In genomic region chr6:138403801-138404665, GRCh38 we compare ENCODE assay signal across 8 cellular contexts. TPM values are rescaled to one million over a fixed set of nuclear protein-coding genes. Genes with fewer than 3 reads are reported as not detected.
A peak's percentile ranks its signal among the peaks of the same experiment; 100 is the strongest.
DNase-seq lines count a peak whose midpoint lies in the region; ATAC-seq and TF ChIP-seq lines count a peak whose summit lies in the region.

A gene with protein sequence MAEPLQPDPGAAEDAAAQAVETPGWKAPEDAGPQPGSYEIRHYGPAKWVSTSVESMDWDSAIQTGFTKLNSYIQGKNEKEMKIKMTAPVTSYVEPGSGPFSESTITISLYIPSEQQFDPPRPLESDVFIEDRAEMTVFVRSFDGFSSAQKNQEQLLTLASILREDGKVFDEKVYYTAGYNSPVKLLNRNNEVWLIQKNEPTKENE (plus strand): TSS chr6:138404223. CDS start chr6:138404496, 273 bp downstream.

- peaks cover 25% of the 10 kb centered on the region for H3K36me3 Mint-ChIP-seq in activated T-helper 1 cell treated with anti-CD3 and anti-CD28 coated beads, Interleukin-12 subunit alpha, Interleukin-12 subunit beta, Interleukin-2, Interleukin-4 antibody, amounts not matched to agents 30 ng/mL and 10 ng/mL and 1 ng/mL, durations not matched to agents 14 hours and 24 hours and 36 hours (ENCODE audit: low read depth)
- peaks cover 0 to 38% (median 3%) of the 10 kb centered on the region in 3 donors for H3K36me3 Mint-ChIP-seq in naive thymus-derived CD8-positive, alpha-beta T cell
- H3K36me3 Mint-ChIP-seq in stimulated activated naive B cell treated with anti-CD40 and anti-IgM and Interleukin-4, amounts not matched to agents 10 μg/mL and 1 μg/mL and 100 μg/mL, for 72 hours: peaks cover 13 to 22% of the 10 kb centered on the region in 2 donors

- H3K79me2 ChIP-seq in GM23248 (ENCODE audit: insufficient read depth): no peaks in the 10 kb centered on the region
- no peaks in the 10 kb centered on the region for H3K79me2 ChIP-seq in fibroblast of lung (ENCODE audit: control insufficient read depth, insufficient read depth, low read length)

- H3K27me3 Mint-ChIP-seq in activated T-helper 1 cell treated with anti-CD3 and anti-CD28 coated beads, Interleukin-12 subunit alpha, Interleukin-12 subunit beta, Interleukin-2, Interleukin-4 antibody, amounts not matched to agents 30 ng/mL and 10 ng/mL and 1 ng/mL, durations not matched to agents 14 hours and 24 hours and 36 hours (ENCODE audit: insufficient read depth): peaks cover 8% of the 10 kb centered on the region
- peaks cover 0 to 2% (median 0%) of the 10 kb centered on the region in 5 donors for H3K27me3 Mint-ChIP-seq in naive thymus-derived CD8-positive, alpha-beta T cell
- no peaks in the 10 kb centered on the region for H3K27me3 Mint-ChIP-seq in stimulated activated naive B cell treated with anti-CD40 and anti-IgM and Interleukin-4, amounts not matched to agents 10 μg/mL and 1 μg/mL and 100 μg/mL, for 72 hours

- peaks cover 18% of the 10 kb centered on the region for H3K4me1 Mint-ChIP-seq in activated T-helper 1 cell treated with anti-CD3 and anti-CD28 coated beads, Interleukin-12 subunit alpha, Interleukin-12 subunit beta, Interleukin-2, Interleukin-4 antibody, amounts not matched to agents 30 ng/mL and 10 ng/mL and 1 ng/mL, durations not matched to agents 14 hours and 24 hours and 36 hours (ENCODE audit: low read depth)
- peaks cover 11 to 28% (median 26%) of the 10 kb centered on the region in 4 donors for H3K4me1 Mint-ChIP-seq in naive thymus-derived CD8-positive, alpha-beta T cell
- peaks cover 17 to 24% of the 10 kb centered on the region in 2 donors for H3K4me1 Mint-ChIP-seq in stimulated activated naive B cell treated with anti-CD40 and anti-IgM and Interleukin-4, amounts not matched to agents 10 μg/mL and 1 μg/mL and 100 μg/mL, for 72 hours

- H3K27me3 ChIP-seq in GM23248 (replicated peaks; ENCODE audit: insufficient read depth): no peaks in the 10 kb centered on the region
- H3K27me3 ChIP-seq in fibroblast of lung (ENCODE audit: control insufficient read depth, insufficient read depth, low read length): no peaks in the 10 kb centered on the region

- H4K20me1 ChIP-seq in GM23248 (ENCODE audit: insufficient read depth) (no peaks in the 10 kb centered on the region), fibroblast of lung (ENCODE audit: control insufficient read depth, extremely low read depth, insufficient read depth, low read length) (no peaks in the 10 kb centered on the region)

- H3K27ac ChIP-seq in GM23248: peak within 1 kb of the TSS; percentile 34
- peak within 1 kb of the TSS; percentile 52 for H3K27ac ChIP-seq in fibroblast of lung (ENCODE audit: insufficient read depth, low read length)

- 0 to 3% methylated on average over 34 to 60 of the region's 92 CpGs for WGBS in GM23248 (ENCODE audit: low coverage in 1 of 2, low lambda C conversion rate in 2 of 2, missing lambda C conversion rate in 2 of 2), 2 experiments

- H3K9ac ChIP-seq in GM23248: peak within 1 kb of the TSS; percentile 82
- H3K9ac ChIP-seq in fibroblast of lung (ENCODE audit: insufficient read depth, low read length): peak within 1 kb of the TSS; percentile 68

- H3K27ac Mint-ChIP-seq in activated T-helper 1 cell treated with anti-CD3 and anti-CD28 coated beads, Interleukin-12 subunit alpha, Interleukin-12 subunit beta, Interleukin-2, Interleukin-4 antibody, amounts not matched to agents 30 ng/mL and 10 ng/mL and 1 ng/mL, durations not matched to agents 14 hours and 24 hours and 36 hours: peak within 1 kb of the TSS; percentile 59
- H3K27ac Mint-ChIP-seq in naive thymus-derived CD8-positive, alpha-beta T cell: peak within 1 kb of the TSS; percentile 61 to 96 (median 94)
- peak within 1 kb of the TSS; percentile 84 for H3K27ac Mint-ChIP-seq in stimulated activated naive B cell treated with anti-CD40 and anti-IgM and Interleukin-4, amounts not matched to agents 10 μg/mL and 1 μg/mL and 100 μg/mL, for 72 hours

- H3K4me3 Mint-ChIP-seq in activated T-helper 1 cell treated with anti-CD3 and anti-CD28 coated beads, Interleukin-12 subunit alpha, Interleukin-12 subunit beta, Interleukin-2, Interleukin-4 antibody, amounts not matched to agents 30 ng/mL and 10 ng/mL and 1 ng/mL, durations not matched to agents 14 hours and 24 hours and 36 hours: peak within 1 kb of the TSS; percentile 84
- H3K4me3 Mint-ChIP-seq in naive thymus-derived CD8-positive, alpha-beta T cell: peak within 1 kb of the TSS; percentile 79 to 94 (median 88)
- H3K4me3 Mint-ChIP-seq in stimulated activated naive B cell treated with anti-CD40 and anti-IgM and Interleukin-4, amounts not matched to agents 10 μg/mL and 1 μg/mL and 100 μg/mL, for 72 hours: peak within 1 kb of the TSS; percentile 85 to 89

- no peaks in the 10 kb centered on the region for H3F3A ChIP-seq in GM23248 (ENCODE audit: insufficient read depth)

- intact Hi-C loops in activated T-helper 1 cell treated with anti-CD3 and anti-CD28 coated beads, Interleukin-12 subunit alpha, Interleukin-12 subunit beta, Interleukin-2, Interleukin-4 antibody, amounts not matched to agents 30 ng/mL and 10 ng/mL and 1 ng/mL, durations not matched to agents 14 hours and 24 hours and 36 hours (cut with micrococcal nuclease): loop anchor here (1.0 to 2.0 kb wide), 5 partner anchors 7 to 369 kb away; partner anchors contain the start of gene CCDC28A

- no peaks in the 10 kb centered on the region for H3K9me3 ChIP-seq in GM23248 (ENCODE audit: low read depth)
- no peaks in the 10 kb centered on the region for H3K9me3 ChIP-seq in fibroblast of lung (ENCODE audit: control insufficient read depth, insufficient read depth, low read depth, low read length)

- peak; percentile 24 to 49 for TF ChIP-seq CTCF in fibroblast of lung (conservative IDR thresholded peaks at IDR 0.05 in 1 of 2, IDR thresholded peaks at IDR 0.05 in 1 of 2; ENCODE audit: low read depth in 1 of 2, low read length in 2 of 2)

- ATAC-seq in naive thymus-derived CD8-positive, alpha-beta T cell: peak; percentile 86 to 89
- ATAC-seq in stimulated activated naive B cell treated with anti-CD40 and anti-IgM and Interleukin-4, amounts not matched to agents 10 μg/mL and 1 μg/mL and 100 μg/mL, for 72 hours (replicated peaks): peak; percentile 89 to 91

- in situ Hi-C loops in GM23248 (cut with MboI): loop anchor here (10.0 kb wide), 1 partner anchor 289 kb away; no protein-coding TSS in a partner anchor

- H2AFZ ChIP-seq in GM23248: peak within 1 kb of the TSS; percentile 96
- H2AFZ ChIP-seq in fibroblast of lung (ENCODE audit: low read length): peak within 1 kb of the TSS; percentile 88

- H3K4me3 ChIP-seq in GM23248 (peak within 1 kb of the TSS; percentile 90), fibroblast of lung (replicated peaks in 1 of 4; ENCODE audit: control extremely low read depth in 1 of 4, insufficient read depth in 1 of 4, low read depth in 3 of 4, low read length in 4 of 4) (peak within 1 kb of the TSS; percentile 72 to 91 (median 78))

- no peaks in the 10 kb centered on the region for H3K9me2 ChIP-seq in GM23248 (ENCODE audit: insufficient read depth)

- POLR2A ChIA-PET in naive thymus-derived CD8-positive, alpha-beta T cell (lab: Charles Lee): interaction anchor here (0.7 to 1.7 kb wide), 8 partner anchors 10 to 971 kb away, joined by 3 to 4 read pairs (median 4); partner anchors contain the start of gene CITED2

- DNase-seq in DMS79 treated with DMSO at 0.1 percent for 48 hours (lab: John Stamatoyannopoulos, UW) (peak; percentile 92), GM23248 (peak; percentile 88), LHCN-M2 (ENCODE audit: low read depth) (peak; percentile 76), RKO (ENCODE audit: low spot score) (peak; percentile 91), fibroblast of lung (ENCODE audit: low read depth in 2 of 2) (peak; percentile 78 to 87)
- DNase-seq in activated T-helper 1 cell treated with anti-CD3 and anti-CD28 coated beads, Interleukin-12 subunit alpha, Interleukin-12 subunit beta, Interleukin-2, Interleukin-4 antibody, amounts not matched to agents 30 ng/mL and 10 ng/mL and 1 ng/mL, durations not matched to agents 14 hours and 24 hours and 36 hours (ENCODE audit: low spot score): peak; percentile 87
- peak; percentile 79 to 97 (median 90) for DNase-seq in naive thymus-derived CD8-positive, alpha-beta T cell
- DNase-seq in stimulated activated naive B cell treated with anti-CD40 and anti-IgM and Interleukin-4, amounts not matched to agents 10 μg/mL and 1 μg/mL and 100 μg/mL, for 72 hours: peak; percentile 87

- H3K4me1 ChIP-seq in GM23248 (ENCODE audit: insufficient read depth) (0 out of 2 replicates have a peak, but pooled peaks cover 3% of the 10 kb centered on the region), fibroblast of lung (ENCODE audit: control insufficient read depth, extremely low read depth, insufficient read depth, low read length) (no peaks in the 10 kb centered on the region)

- no peaks in the 10 kb centered on the region for H3K9me3 Mint-ChIP-seq in activated T-helper 1 cell treated with anti-CD3 and anti-CD28 coated beads, Interleukin-12 subunit alpha, Interleukin-12 subunit beta, Interleukin-2, Interleukin-4 antibody, amounts not matched to agents 30 ng/mL and 10 ng/mL and 1 ng/mL, durations not matched to agents 14 hours and 24 hours and 36 hours
- no peaks in the 10 kb centered on the region for H3K9me3 Mint-ChIP-seq in naive thymus-derived CD8-positive, alpha-beta T cell
- no peaks in the 10 kb centered on the region for H3K9me3 Mint-ChIP-seq in stimulated activated naive B cell treated with anti-CD40 and anti-IgM and Interleukin-4, amounts not matched to agents 10 μg/mL and 1 μg/mL and 100 μg/mL, for 72 hours

- H3K36me3 ChIP-seq in GM23248 (ENCODE audit: low read depth) (peaks cover 8% of the 10 kb centered on the region; the same call in 1 of the 2 replicates), fibroblast of lung (ENCODE audit: control insufficient read depth, insufficient read depth, low read length) (peaks cover 7% of the 10 kb centered on the region)

- H3K4me2 ChIP-seq in GM23248 (ENCODE audit: unreplicated experiment) (peak within 1 kb of the TSS; percentile 92), fibroblast of lung (ENCODE audit: extremely low read depth, insufficient read depth, low read length) (peak within 1 kb of the TSS; percentile 90)

RNA-seq across cellular contexts. Expression of the gene that starts here (rescaled TPM):
- total RNA-seq in GM23248 (2014; rRNA removed; shearing (Covaris generic)): 32.4 and 62.8 TPM in 2 replicates
- polyA plus RNA-seq in GM23248 (2016; fragmentation: Nextera tagmentation; extraction: Ambion mirVana): 101 and 102 TPM in 2 replicates
- total RNA-seq in LHCN-M2 (2014; rRNA removed): 21.9 and 24.8 TPM in 2 replicates
- 35.6 TPM for polyA plus RNA-seq in LHCN-M2 (2012)
- 18.9 and 21.4 TPM in 2 replicates for total RNA-seq in activated T-helper 1 cell treated with anti-CD3 and anti-CD28 coated beads, Interleukin-12 subunit alpha, Interleukin-12 subunit beta, Interleukin-2, Interleukin-4 antibody, amounts not matched to agents 30 ng/mL and 10 ng/mL and 1 ng/mL, durations not matched to agents 14 hours and 24 hours and 36 hours
- total RNA-seq in fibroblast of lung: 13.9 and 21.5 TPM in 2 replicates
- polyA plus RNA-seq in fibroblast of lung: 17.2 and 30.0 TPM in 2 replicates
- 62.9 and 80.9 TPM in 2 replicates for polyA plus RNA-seq in fibroblast of lung (2012)
- polyA minus RNA-seq in fibroblast of lung (ENCODE audit: low replicate concordance): 0.79 and 1.2 TPM in 2 replicates
- 10 to 100 TPM; 49.3 to 50.2 TPM for total RNA-seq in naive thymus-derived CD8-positive, alpha-beta T cell
- 10 to 100 TPM; 26.2 to 30.9 (median 30.5) TPM for polyA plus RNA-seq in naive thymus-derived CD8-positive, alpha-beta T cell

Comparison
In these comparisons a context has a peak if more than half of its experiments do, and no peak if none do; other contexts are left out.
1. Peak in every context shown above with its lines: DNase-seq, ATAC-seq, H3K4me3 ChIP-seq and H3K27ac ChIP-seq.